ENCODE assay signal across 3 cellular contexts in genomic region chr14:53883739-53884138, GRCh38.
TF ChIP-seq lines count a peak whose summit lies in the region.

No MANE protein-coding gene starts in this region.

TF ChIP-seq in HepG2, 621 proteins besides CTCF, POLR2A, EP300 and RAD21 (continued from another document):
- TF ChIP-seq HNF4G (IDR thresholded peaks at IDR 0.05; ENCODE audit: borderline replicate concordance, low read depth, low read length) (no peak), HNF4G (CRISPR knock-in tag; IDR thresholded peaks at IDR 0.05; ENCODE audit: borderline replicate concordance, low read depth) (no peak), ZMYM3 (CRISPR knock-in tag; IDR thresholded peaks at IDR 0.05) (0 out of 2 replicates have a peak, but pooled peaks have one; percentile 36)
TF ChIP-seq in HepG2: peak in this region for 2.

TF ChIP-seq in HCT116, 20 proteins besides CTCF, POLR2A, EP300 and RAD21 (continued from another document):
- TF ChIP-seq YY1 (IDR thresholded peaks at IDR 0.05; ENCODE audit: extremely low read depth, insufficient replicate concordance, low read depth, low read length): no peak
- TF ChIP-seq ZFX (IDR thresholded peaks at IDR 0.05): no peak
- no peak for TF ChIP-seq ELF1 (IDR thresholded peaks at IDR 0.05; ENCODE audit: borderline replicate concordance, low read depth)
- no peak for TF ChIP-seq SRF (IDR thresholded peaks at IDR 0.05; ENCODE audit: low read depth)
- no peak for TF ChIP-seq TCF7L2 (IDR thresholded peaks at IDR 0.05; ENCODE audit: borderline replicate concordance, extremely low read depth, insufficient read depth, insufficient read length)
- no peak for TF ChIP-seq ZBTB33 (IDR thresholded peaks at IDR 0.05; ENCODE audit: extremely low read depth, insufficient replicate concordance, low read length)
- TF ChIP-seq CEBPB (IDR thresholded peaks at IDR 0.05; ENCODE audit: low read depth): no peak
- TF ChIP-seq FOSL1 (IDR thresholded peaks at IDR 0.05; ENCODE audit: low read depth): no peak
- TF ChIP-seq SP1 (IDR thresholded peaks at IDR 0.05; ENCODE audit: low read depth): no peak
- no peak for TF ChIP-seq SIN3A (IDR thresholded peaks at IDR 0.05; ENCODE audit: low read depth)
- TF ChIP-seq ZNF274 (IDR thresholded peaks at IDR 0.05; ENCODE audit: low read depth, low read length): no peak
TF ChIP-seq in HCT116: peak in this region for 0.

TF ChIP-seq in WTC11, 78 proteins besides CTCF, POLR2A, EP300 and RAD21:
- TF ChIP-seq FOXP4 (CRISPR knock-in tag; IDR thresholded peaks at IDR 0.05) (no peak), CREM (CRISPR knock-in tag; IDR thresholded peaks at IDR 0.05) (no peak), ZBTB21 (CRISPR knock-in tag; IDR thresholded peaks at IDR 0.05; ENCODE audit: borderline replicate concordance) (no peak), TEAD4 (CRISPR knock-in tag; IDR thresholded peaks at IDR 0.05) (no peak), ZNF121 (CRISPR knock-in tag; IDR thresholded peaks at IDR 0.05) (peak; percentile 86), CREB1 (CRISPR knock-in tag; IDR thresholded peaks at IDR 0.05) (no peak)
